In the genomic region with DNA sequence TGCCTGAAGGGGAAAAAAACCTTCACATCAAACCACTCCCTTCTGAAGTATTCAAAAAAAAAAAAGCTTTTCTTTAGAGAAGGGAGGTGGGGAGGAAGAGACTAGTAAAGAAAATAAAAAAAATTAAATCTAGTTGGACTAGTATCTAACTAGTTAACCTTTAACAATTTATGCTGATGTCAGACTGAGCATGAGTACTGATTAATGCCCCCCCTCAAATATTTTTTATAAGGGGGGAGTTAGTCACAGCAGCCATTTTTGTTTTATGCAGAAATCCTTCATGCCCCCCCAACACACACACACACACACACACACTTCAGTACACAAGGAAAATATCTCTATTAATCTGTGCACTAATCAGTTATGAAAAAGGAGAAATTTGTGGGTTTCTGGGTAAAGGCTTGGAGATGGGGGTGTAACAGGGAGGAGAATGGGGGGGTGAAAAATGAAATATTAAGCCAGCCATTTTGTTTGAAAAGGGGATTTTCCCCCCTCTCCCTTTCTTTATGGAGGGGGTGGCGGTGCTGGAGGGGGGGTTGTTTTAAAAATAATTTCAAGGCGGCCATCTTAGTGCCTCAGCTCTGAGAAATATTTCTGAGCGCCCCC, we compare ENCODE assay signal across 8 cellular contexts. TPM values are rescaled to one million over a fixed set of nuclear protein-coding genes. Genes with fewer than 3 reads are reported as not detected.
DNase-seq lines count a peak whose midpoint lies in the region; ATAC-seq and TF ChIP-seq lines count a peak whose summit lies in the region.

No MANE protein-coding gene starts in this region.

- no peaks in the 10 kb centered on the region for H3K9me3 Mint-ChIP-seq in Caco-2 (ENCODE audit: unreplicated experiment)
- H3K9me3 Mint-ChIP-seq in activated CD4-positive, alpha-beta memory T cell treated with anti-CD3 and anti-CD28 coated beads for 36 hours, result no peaks in the 10 kb centered on the region

- H3K36me3 ChIP-seq in Caco-2 (ENCODE audit: control insufficient read depth, insufficient read depth, low read length), result no peaks in the 10 kb centered on the region

- ATAC-seq in GM21526 (IDR thresholded peaks at IDR 0.05; ENCODE audit: low FRiP score, unreplicated experiment), result no peak
- no peak for ATAC-seq in GM18870 (IDR thresholded peaks at IDR 0.05; ENCODE audit: unreplicated experiment)

- no peaks in the 10 kb centered on the region for H3K36me3 Mint-ChIP-seq in Caco-2 (ENCODE audit: insufficient read depth, unreplicated experiment)
- peaks cover 5% of the 10 kb centered on the region for H3K36me3 Mint-ChIP-seq in activated CD4-positive, alpha-beta memory T cell treated with anti-CD3 and anti-CD28 coated beads for 36 hours

- H3K27me3 ChIP-seq in Caco-2 (replicated peaks; ENCODE audit: control insufficient read depth, insufficient read depth, low read length), result no peaks in the 10 kb centered on the region

- CTCF ChIA-PET in Caco-2 (lab: Charles Lee), result interaction anchor here (0.6 kb wide), 1 partner anchor 602 kb away, joined by 6 read pairs; a partner anchor contains a TSS
- CTCF ChIA-PET in activated CD4-positive, alpha-beta memory T cell treated with anti-CD3 and anti-CD28 coated beads for 36 hours (lab: Charles Lee), result interaction anchor here (0.6 to 1.1 kb wide), 3 partner anchors 47 to 230 kb away, joined by 3 read pairs; no protein-coding TSS in a partner anchor

- POLR2A ChIA-PET in Caco-2 (lab: Charles Lee), result no interaction called here
- POLR2A ChIA-PET in activated CD4-positive, alpha-beta memory T cell treated with anti-CD3 and anti-CD28 coated beads for 36 hours (lab: Charles Lee), result interaction anchor here (0.6 kb wide), 1 partner anchor 41 kb away, joined by 3 read pairs; no protein-coding TSS in a partner anchor

- TSS peak; percentile 16 for BruUV-seq in Caco-2 (replicated peaks; lab: Mats Ljungman, UMichigan)

- H3K4me3 ChIP-seq in Caco-2 (ENCODE audit: low read depth, low read length), result peak overlapping the region; percentile 55
- H3K4me3 ChIP-seq in fibroblast of villous mesenchyme (ENCODE audit: low read depth, low read length), result peak overlapping the region; percentile 86

- no peak overlapping the region for H3K27ac Mint-ChIP-seq in Caco-2 (ENCODE audit: unreplicated experiment)
- H3K27ac Mint-ChIP-seq in activated CD4-positive, alpha-beta memory T cell treated with anti-CD3 and anti-CD28 coated beads for 36 hours, result peak overlapping the region; percentile 86

- H3K9me3 ChIP-seq in Caco-2, result no peaks in the 10 kb centered on the region

- no peaks in the 10 kb centered on the region for H3K27me3 Mint-ChIP-seq in Caco-2 (ENCODE audit: insufficient read depth, unreplicated experiment)
- H3K27me3 Mint-ChIP-seq in activated CD4-positive, alpha-beta memory T cell treated with anti-CD3 and anti-CD28 coated beads for 36 hours, result no peaks in the 10 kb centered on the region

- no peaks in the 10 kb centered on the region; the same call in 1 of the 2 replicates for H3K4me1 ChIP-seq in Caco-2

- no peaks in the 10 kb centered on the region for H3K4me1 Mint-ChIP-seq in Caco-2 (ENCODE audit: low read depth, unreplicated experiment)
- no peaks in the 10 kb centered on the region for H3K4me1 Mint-ChIP-seq in activated CD4-positive, alpha-beta memory T cell treated with anti-CD3 and anti-CD28 coated beads for 36 hours (ENCODE audit: low read depth)

- peak overlapping the region; percentile 56 for H3K4me3 Mint-ChIP-seq in Caco-2 (ENCODE audit: unreplicated experiment)
- H3K4me3 Mint-ChIP-seq in activated CD4-positive, alpha-beta memory T cell treated with anti-CD3 and anti-CD28 coated beads for 36 hours, result peak overlapping the region; percentile 69

- TF ChIP-seq CTCF in Caco-2 (IDR thresholded peaks at IDR 0.05; ENCODE audit: insufficient read depth in 1 of 2, low read depth in 1 of 2, low read length in 1 of 2, severe bottlenecking in 1 of 2, unreplicated experiment in 1 of 2) (no peak), fibroblast of villous mesenchyme (IDR thresholded peaks at IDR 0.05; ENCODE audit: insufficient read depth, low read depth, low read length) (no peak)

- intact Hi-C loops in Caco-2 (cut with micrococcal nuclease; ENCODE audit: unreplicated experiment), result no loop called here
- intact Hi-C loops in activated CD4-positive, alpha-beta memory T cell treated with anti-CD3 and anti-CD28 coated beads for 36 hours (cut with micrococcal nuclease), result no loop called here

- no peak for DNase-seq in Caco-2
- DNase-seq in LHCN-M2 (ENCODE audit: low read depth), result peak; percentile 45
- peak; percentile 53 for DNase-seq in activated CD4-positive, alpha-beta memory T cell treated with anti-CD3 and anti-CD28 coated beads for 36 hours
- peak; percentile 20 for DNase-seq in fibroblast of villous mesenchyme (ENCODE audit: low read depth)
- DNase-seq in stimulated activated CD4-positive, alpha-beta T cell treated with anti-CD3 and anti-CD28 coated beads, Interleukin-12 subunit alpha, Interleukin-12 subunit beta, amount 100 ng/mL, for 4 hours, result peak; percentile 27
- no peak for DNase-seq in NCI-H2107 (lab: John Stamatoyannopoulos, UW)

RNA-seq across cellular contexts. Expression of a gene that starts 4.7 kb away (rescaled TPM):
- total RNA-seq in Caco-2 (2022), result 27.9 and 34.7 TPM in 2 replicates
- 83.2 and 98.2 TPM in 2 replicates for total RNA-seq in LHCN-M2 (2014; rRNA removed)
- polyA plus RNA-seq in LHCN-M2 (2012), result 85.2 TPM
- total RNA-seq in activated CD4-positive, alpha-beta memory T cell treated with anti-CD3 and anti-CD28 coated beads for 36 hours, result 100 to 1,000 TPM; 120 to 133 TPM
- 103 and 111 TPM in 2 replicates for total RNA-seq in fibroblast of villous mesenchyme

RNA-seq across cellular contexts. Expression of a gene that starts 26.1 kb away (rescaled TPM):
- 6.1 and 7.3 TPM in 2 replicates for total RNA-seq in Caco-2 (2022)
- 5.6 and 7.8 TPM in 2 replicates for total RNA-seq in LHCN-M2 (2014; rRNA removed)
- polyA plus RNA-seq in LHCN-M2 (2012), result 4.1 TPM
- 1 to 10 TPM; 6.0 to 6.9 TPM for total RNA-seq in activated CD4-positive, alpha-beta memory T cell treated with anti-CD3 and anti-CD28 coated beads for 36 hours
- 6.4 and 11.2 TPM in 2 replicates for total RNA-seq in fibroblast of villous mesenchyme

RNA-seq across cellular contexts. Expression of a gene that starts 26.5 kb away (rescaled TPM):
- total RNA-seq in Caco-2 (2022) (20.9 and 27.4 TPM in 2 replicates), LHCN-M2 (2014; rRNA removed) (80.8 and 89.6 TPM in 2 replicates), fibroblast of villous mesenchyme (55.3 and 73.1 TPM in 2 replicates)
- polyA plus RNA-seq in LHCN-M2 (2012), result 230 TPM
- total RNA-seq in activated CD4-positive, alpha-beta memory T cell treated with anti-CD3 and anti-CD28 coated beads for 36 hours, result 10 to 100 TPM; 68.2 to 74.7 TPM

RNA-seq across cellular contexts. Expression of a gene that starts 29.0 kb away (rescaled TPM):
- 2.5 and 3.2 TPM in 2 replicates for total RNA-seq in Caco-2 (2022)
- 1.1 TPM in 1 of 2 replicates, not detected in the other for total RNA-seq in LHCN-M2 (2014; rRNA removed)
- 0.24 TPM for polyA plus RNA-seq in LHCN-M2 (2012)
- 1 to 10 TPM; 2.2 to 2.4 TPM for total RNA-seq in activated CD4-positive, alpha-beta memory T cell treated with anti-CD3 and anti-CD28 coated beads for 36 hours
- total RNA-seq in fibroblast of villous mesenchyme, result 0.43 and 1.3 TPM in 2 replicates

RNA-seq across cellular contexts. Expression of a gene that starts 32.2 kb away (rescaled TPM):
- 4.0 and 5.0 TPM in 2 replicates for total RNA-seq in Caco-2 (2022)
- total RNA-seq in LHCN-M2 (2014; rRNA removed), result 6.9 and 14.2 TPM in 2 replicates
- 2.8 TPM for polyA plus RNA-seq in LHCN-M2 (2012)
- total RNA-seq in activated CD4-positive, alpha-beta memory T cell treated with anti-CD3 and anti-CD28 coated beads for 36 hours, result 1 to 10 TPM; 2.7 to 3.3 TPM
- 2.2 and 4.2 TPM in 2 replicates for total RNA-seq in fibroblast of villous mesenchyme

Comparison
In these comparisons a context has a peak if more than half of its experiments do, and no peak if none do; other contexts are left out.
1. DNase-seq: peak in LHCN-M2 (single experiment), activated CD4-positive, alpha-beta memory T cell treated with anti-CD3 and anti-CD28 coated beads for 36 hours (single experiment), fibroblast of villous mesenchyme (single experiment) and stimulated activated CD4-positive, alpha-beta T cell treated with anti-CD3 and anti-CD28 coated beads, Interleukin-12 subunit alpha, Interleukin-12 subunit beta, amount 100 ng/mL, for 4 hours (single experiment); none in Caco-2 (0 of 2) and NCI-H2107 (single experiment).